Comparison of ENCODE assay signal across 22 cellular contexts in the genomic region with DNA sequence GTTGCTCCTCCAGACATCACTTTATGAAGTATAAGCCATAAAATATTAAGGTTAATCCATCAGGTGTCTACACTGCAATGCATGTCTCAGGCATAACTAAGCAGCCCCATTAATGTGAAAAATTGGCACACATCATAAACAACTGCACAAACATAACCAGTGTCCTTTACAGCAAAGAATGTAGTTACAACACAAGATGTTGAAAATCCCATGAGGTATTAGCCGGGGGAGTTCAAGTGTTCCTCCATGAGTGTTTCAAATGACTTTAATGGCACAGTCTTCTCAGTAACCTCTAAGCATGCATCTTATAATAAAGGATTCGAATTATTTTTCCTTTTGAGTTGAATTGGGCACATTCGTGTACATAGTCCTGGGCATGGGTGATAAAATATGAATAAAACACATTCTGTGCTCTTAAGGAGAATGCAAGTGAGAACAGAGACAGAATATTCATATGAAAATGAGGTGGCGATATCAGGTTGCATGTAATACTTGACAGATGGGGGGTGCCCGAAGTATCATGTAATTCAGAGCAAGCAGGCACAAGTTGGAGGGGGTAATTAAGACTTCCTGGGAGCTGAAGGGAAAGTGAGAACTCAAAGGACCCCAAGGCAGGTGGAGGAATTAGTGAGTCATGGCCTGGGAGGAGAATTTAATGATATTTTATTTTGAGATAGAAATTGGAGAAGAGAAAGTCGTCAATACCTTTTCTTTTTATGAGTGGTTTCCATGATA. TPM values are rescaled to one million over a fixed set of nuclear protein-coding genes. Genes with fewer than 3 reads are reported as not detected.
DNase-seq lines count a peak whose midpoint lies in the region; ATAC-seq, FAIRE-seq and TF ChIP-seq lines count a peak whose summit lies in the region.
"Had no signal": no experiment of that assay in that cellular context is flagged by ENCODE, and none has a peak within 500 bp of the region (broad histone marks: within the 10 kb centered on the region; RNA-seq: fewer than 3 reads in every experiment).

No MANE protein-coding gene starts in this region.

- ATAC-seq in GM21737 (IDR thresholded peaks at IDR 0.05; ENCODE audit: unreplicated experiment) (no peak), GM21423 (IDR thresholded peaks at IDR 0.05; ENCODE audit: unreplicated experiment) (no peak)

- no peak for TF ChIP-seq CTCF in keratinocyte (optimal IDR thresholded peaks at IDR 0.05 in 1 of 3, IDR thresholded peaks at IDR 0.05 in 1 of 3, conservative IDR thresholded peaks at IDR 0.05 in 1 of 3; ENCODE audit: extremely low read depth in 1 of 3, insufficient read depth in 2 of 3, low read length in 3 of 3)

- H4K20me1 ChIP-seq in keratinocyte (ENCODE audit: control insufficient read depth, extremely low read depth, insufficient read depth, low read length), result no peaks in the 10 kb centered on the region

- H3K9me1 ChIP-seq in keratinocyte (ENCODE audit: control insufficient read depth, extremely low read depth, insufficient read depth, low read length), result no peaks in the 10 kb centered on the region

- peaks cover 10% of the 10 kb centered on the region for H3K4me1 ChIP-seq in keratinocyte (ENCODE audit: control insufficient read depth, extremely low read depth, insufficient read depth, low read length)
- H3K4me1 ChIP-seq: HAP-1 had no signal

- dilution Hi-C loops in keratinocyte (cut with MboI; ENCODE audit: extremely low pct_ligation_motif_present, low sequenced_read_pairs), result no loop called here

- H3K4me2 ChIP-seq in keratinocyte (ENCODE audit: control insufficient read depth, extremely low read depth, insufficient read depth, low read depth, low read length), result peak overlapping the region; percentile 30

- H3K27me3 ChIP-seq in keratinocyte (ENCODE audit: control insufficient read depth, extremely low read depth, insufficient read depth, low read length), result no peaks in the 10 kb centered on the region
- H3K27me3 ChIP-seq: MG63 had no signal

- DNase-seq in NCI-H1417 (lab: John Stamatoyannopoulos, UW) (peak in 2 of 3 experiments; percentile 7 to 61), NCI-H1417 treated with DMSO at 0.1 percent for 48 hours (lab: John Stamatoyannopoulos, UW) (no peak), NCI-H2107 treated with DMSO at 0.1 percent for 48 hours (lab: John Stamatoyannopoulos, UW; ENCODE audit: unreplicated experiment) (peak; percentile 94), NCI-H526 treated with DMSO at 0.1 percent for 48 hours (lab: John Stamatoyannopoulos, UW) (peak; percentile 53), keratinocyte (ENCODE audit: low read depth, low spot score) (no peak), midbrain (lab: John Stamatoyannopoulos, UW) (no peak)
- DNase-seq: Caco-2; CD4-positive, alpha-beta T cell; Kasumi-1; MG63; NCI-H1048; NCI-H187 treated with DMSO at 0.1 percent for 48 hours; NCI-H510A; NK-92 treated with Interleukin-12 subunit alpha and Interleukin-12 subunit beta, amount 100 ng/mL, for 24 hours; SHP77 had no signal

- H3K9ac ChIP-seq in keratinocyte (ENCODE audit: control insufficient read depth, extremely low read depth, insufficient read depth, low read length), result no peak overlapping the region

- H3K27ac ChIP-seq in keratinocyte (ENCODE audit: control insufficient read depth, insufficient read depth, low read length), result no peak overlapping the region
- H3K27ac ChIP-seq: 22Rv1, SK-N-MC had no signal

- FAIRE-seq in keratinocyte (lab: Jason Lieb, UNC), result no peak

- no peak overlapping the region for H3K4me3 ChIP-seq in keratinocyte (ENCODE audit: control insufficient read depth in 2 of 3, extremely low read depth in 1 of 3, insufficient read depth in 2 of 3, low read depth in 1 of 3, low read length in 3 of 3)
- H3K4me3 ChIP-seq: HAP-1, MG63, SK-N-MC had no signal

- no peaks in the 10 kb centered on the region for H3K79me2 ChIP-seq in keratinocyte (ENCODE audit: control insufficient read depth, insufficient read depth, low read length)

- H3K9me3 ChIP-seq in keratinocyte (ENCODE audit: control insufficient read depth, low read depth, low read length), result no peaks in the 10 kb centered on the region
- H3K9me3 ChIP-seq: Caco-2, HAP-1, MG63 had no signal

- H2AFZ ChIP-seq in keratinocyte (ENCODE audit: control insufficient read depth, low read length), result no peak overlapping the region

- no peaks in the 10 kb centered on the region for H3K36me3 ChIP-seq in keratinocyte (ENCODE audit: control insufficient read depth in 2 of 2, extremely low read depth in 1 of 2, insufficient read depth in 2 of 2, low read length in 2 of 2)
- H3K36me3 ChIP-seq: HAP-1, MG63 had no signal

RNA-seq across cellular contexts. Expression of a gene that starts 18.2 kb away (rescaled TPM):
- not detected in 3 replicates for polyA plus RNA-seq in keratinocyte
- polyA plus RNA-seq in keratinocyte (2011; ENCODE audit: low read depth), result not detected
- not detected in 2 replicates for polyA plus RNA-seq in keratinocyte (2011; cell fraction: cytosol; rRNA removed)
- polyA plus RNA-seq in keratinocyte (2011; cell fraction: nucleus; rRNA removed), result not detected in 2 replicates
- 0.30 TPM in 1 of 2 replicates, not detected in the other for polyA plus RNA-seq in keratinocyte (2012; ENCODE audit: low replicate concordance)
- not detected in 3 replicates for polyA minus RNA-seq in keratinocyte
- not detected for polyA minus RNA-seq in keratinocyte (2011; cell fraction: cytosol; rRNA and poly(A)+ RNA removed)
- not detected in 2 replicates for polyA minus RNA-seq in keratinocyte (2011; cell fraction: nucleus; rRNA and poly(A)+ RNA removed)
- polyA plus RNA-seq: BJ, IgD-negative memory B cell had no signal

Comparison
In these comparisons a context has a peak if more than half of its experiments do, and no peak if none do; other contexts are left out.
1. DNase-seq: peak in NCI-H1417 (2 of 3), NCI-H2107 treated with DMSO at 0.1 percent for 48 hours (single experiment) and NCI-H526 treated with DMSO at 0.1 percent for 48 hours (single experiment); none in NCI-H1417 treated with DMSO at 0.1 percent for 48 hours (single experiment), keratinocyte (single experiment) and midbrain (single experiment).